ENCODE assay signal across 8 cellular contexts in the genomic region with DNA sequence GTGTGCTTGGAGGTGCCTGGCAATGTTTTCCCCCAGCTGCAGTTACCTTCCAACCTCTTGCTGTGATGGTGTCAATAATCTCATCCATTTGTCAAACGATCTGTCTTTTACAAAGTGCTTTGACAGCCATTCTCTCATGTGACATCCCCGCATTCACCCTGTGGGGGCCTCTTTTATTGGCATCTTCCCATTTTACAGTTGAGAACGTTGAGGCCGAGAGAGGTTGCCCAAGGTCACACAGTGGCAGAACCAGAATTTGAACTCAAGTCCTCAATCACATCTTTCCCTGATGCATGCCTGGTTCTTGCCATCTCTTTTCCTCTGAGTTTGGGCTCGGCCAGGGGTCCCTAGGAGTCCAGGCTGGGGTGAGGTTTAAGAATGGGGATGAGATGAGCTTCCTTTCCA. TPM values are rescaled to one million over a fixed set of nuclear protein-coding genes. Genes with fewer than 3 reads are reported as not detected.
DNase-seq lines count a peak whose midpoint lies in the region; ATAC-seq, FAIRE-seq and TF ChIP-seq lines count a peak whose summit lies in the region.

No MANE protein-coding gene starts in this region.

- 40% methylated on average over 4 of the region's 5 CpGs for WGBS in right lobe of liver (ENCODE audit: insufficient coverage, low coverage, low lambda C conversion rate, missing lambda C conversion rate)
- WGBS in thymus: 82% methylated on average over 5 of the region's 5 CpGs

- H3K9me3 Mint-ChIP-seq in activated CD8-positive, alpha-beta memory T cell treated with anti-CD3 and anti-CD28 coated beads, Interleukin-2, amount 10 ng/mL, durations not matched to agents 7 days and 5 days (ENCODE audit: low read depth): no peaks in the 10 kb centered on the region
- H3K9me3 Mint-ChIP-seq in astrocyte (ENCODE audit: unreplicated experiment): peaks cover 3% of the 10 kb centered on the region

- peak overlapping the region; percentile 81 for H3K4me3 Mint-ChIP-seq in activated CD8-positive, alpha-beta memory T cell treated with anti-CD3 and anti-CD28 coated beads, Interleukin-2, amount 10 ng/mL, durations not matched to agents 7 days and 5 days
- peak overlapping the region; percentile 88 for H3K4me3 Mint-ChIP-seq in astrocyte (ENCODE audit: unreplicated experiment)

- H2AFZ ChIP-seq in astrocyte (ENCODE audit: low read depth, low read length): no peak overlapping the region

- TF ChIP-seq POLR2A in right lobe of liver (IDR thresholded peaks at IDR 0.05): no peak

- TF ChIP-seq CTCF in astrocyte (IDR thresholded peaks at IDR 0.05; ENCODE audit: insufficient read depth, low read depth, low read length) (no peak), right lobe of liver (IDR thresholded peaks at IDR 0.05) (no peak)

- H3K36me3 ChIP-seq in astrocyte (ENCODE audit: insufficient read depth, low read length): peaks cover 25% of the 10 kb centered on the region
- H3K36me3 ChIP-seq in right lobe of liver: peaks cover 5 to 32% (median 16%) of the 10 kb centered on the region in 4 donors
- peaks cover 26% of the 10 kb centered on the region for H3K36me3 ChIP-seq in thymus (ENCODE audit: control insufficient read depth, insufficient read depth)

- peak overlapping the region; percentile 95 for H3K4me2 ChIP-seq in astrocyte (ENCODE audit: low read length)

- H3K27me3 ChIP-seq in astrocyte (ENCODE audit: insufficient read depth, low read length) (no peaks in the 10 kb centered on the region), right lobe of liver (no peaks in the 10 kb centered on the region), thymus (ENCODE audit: control insufficient read depth, insufficient read depth) (no peaks in the 10 kb centered on the region)

- H3K27me3 Mint-ChIP-seq in activated CD8-positive, alpha-beta memory T cell treated with anti-CD3 and anti-CD28 coated beads, Interleukin-2, amount 10 ng/mL, durations not matched to agents 7 days and 5 days: no peaks in the 10 kb centered on the region
- no peaks in the 10 kb centered on the region for H3K27me3 Mint-ChIP-seq in astrocyte (ENCODE audit: low read depth, unreplicated experiment)

- no peak overlapping the region for H3K27ac ChIP-seq in astrocyte (ENCODE audit: low read depth, low read length)
- H3K27ac ChIP-seq in right lobe of liver: no peak overlapping the region
- no peak overlapping the region for H3K27ac ChIP-seq in thymus (ENCODE audit: low read depth)

- CTCF ChIA-PET in activated CD8-positive, alpha-beta memory T cell treated with anti-CD3 and anti-CD28 coated beads, Interleukin-2, amount 10 ng/mL, durations not matched to agents 7 days and 5 days (lab: Charles Lee): interaction anchor here (0.7 to 5.7 kb wide), 9 partner anchors 13 to 284 kb away, joined by 3 to 31 read pairs (median 3); a partner anchor contains a TSS

- H3K9ac ChIP-seq in astrocyte (ENCODE audit: low read length): peak overlapping the region; percentile 92

- FAIRE-seq in astrocyte (lab: Jason Lieb, UNC): no peak

- no peak for ATAC-seq in activated CD8-positive, alpha-beta memory T cell treated with anti-CD3 and anti-CD28 coated beads, Interleukin-2, amount 10 ng/mL, durations not matched to agents 7 days and 5 days
- ATAC-seq in right lobe of liver (no peak), GM19023 (IDR thresholded peaks at IDR 0.05; ENCODE audit: unreplicated experiment) (no peak)

- peak overlapping the region; percentile 82 for H3K4me3 ChIP-seq in astrocyte (ENCODE audit: insufficient read depth, low read depth, low read length)
- H3K4me3 ChIP-seq in right lobe of liver: peak overlapping the region; percentile 79 to 98 (median 95)
- H3K4me3 ChIP-seq in thymus (ENCODE audit: low read length): peak overlapping the region; percentile 94

- H3K4me1 ChIP-seq in astrocyte (ENCODE audit: insufficient read depth, low read length): peaks cover 23% of the 10 kb centered on the region
- H3K4me1 ChIP-seq in right lobe of liver: peaks cover 0 to 22% (median 10%) of the 10 kb centered on the region in 4 donors
- peaks cover 22% of the 10 kb centered on the region for H3K4me1 ChIP-seq in thymus (ENCODE audit: control insufficient read depth, insufficient read depth, low read length)

- H3K9me3 ChIP-seq in astrocyte (ENCODE audit: insufficient read depth, low read depth, low read length): peaks cover 3% of the 10 kb centered on the region
- H3K9me3 ChIP-seq in right lobe of liver: no peaks in the 10 kb centered on the region
- H3K9me3 ChIP-seq in thymus (ENCODE audit: control insufficient read depth): no peaks in the 10 kb centered on the region

- H3K27ac Mint-ChIP-seq in activated CD8-positive, alpha-beta memory T cell treated with anti-CD3 and anti-CD28 coated beads, Interleukin-2, amount 10 ng/mL, durations not matched to agents 7 days and 5 days: peak overlapping the region; percentile 95
- H3K27ac Mint-ChIP-seq in astrocyte (ENCODE audit: unreplicated experiment): peak overlapping the region; percentile 69

- peaks cover 54% of the 10 kb centered on the region for H3K79me2 ChIP-seq in astrocyte (ENCODE audit: insufficient read depth, low read length)

- H3K4me1 Mint-ChIP-seq in activated CD8-positive, alpha-beta memory T cell treated with anti-CD3 and anti-CD28 coated beads, Interleukin-2, amount 10 ng/mL, durations not matched to agents 7 days and 5 days: peaks cover 30% of the 10 kb centered on the region
- H3K4me1 Mint-ChIP-seq in astrocyte (ENCODE audit: low read depth, unreplicated experiment): peaks cover 17% of the 10 kb centered on the region

- no peak for DNase-seq in activated CD8-positive, alpha-beta memory T cell treated with anti-CD3 and anti-CD28 coated beads, Interleukin-2, amount 10 ng/mL, durations not matched to agents 7 days and 5 days
- DNase-seq in activated CD8-positive, alpha-beta memory T cell treated with anti-CD3 and anti-CD28 coated beads, Interleukin-2, amount 50 U/mL, for 4 hours: no peak
- DNase-seq in astrocyte (ENCODE audit: low read depth) (no peak), right lobe of liver (no peak), iPS-NIHi11 (ENCODE audit: low spot score) (no peak), SHP77 (lab: John Stamatoyannopoulos, UW) (no peak)

- peaks cover 33% of the 10 kb centered on the region for H3K36me3 Mint-ChIP-seq in activated CD8-positive, alpha-beta memory T cell treated with anti-CD3 and anti-CD28 coated beads, Interleukin-2, amount 10 ng/mL, durations not matched to agents 7 days and 5 days
- peaks cover 35% of the 10 kb centered on the region for H3K36me3 Mint-ChIP-seq in astrocyte (ENCODE audit: low read depth, unreplicated experiment)

- H4K20me1 ChIP-seq in astrocyte (ENCODE audit: insufficient read depth, low read length): peaks cover 57% of the 10 kb centered on the region

- intact Hi-C loops in right lobe of liver (cut with DNase I): no loop called here

RNA-seq across cellular contexts. Expression of a gene that starts 1.5 kb away (rescaled TPM):
- total RNA-seq in activated CD8-positive, alpha-beta memory T cell treated with anti-CD3 and anti-CD28 coated beads, Interleukin-2, amount 10 ng/mL, durations not matched to agents 7 days and 5 days: 10 to 100 TPM; 51.1 to 55.3 TPM
- total RNA-seq in astrocyte: 55.2 and 55.9 TPM in 2 replicates
- 10 to 100 TPM; 15.8 to 19.6 (median 17.2) TPM for total RNA-seq in right lobe of liver
- 28.7 TPM for polyA plus RNA-seq in thymus

RNA-seq across cellular contexts. Expression of a gene that starts 13.3 kb away (rescaled TPM):
- 10 to 100 TPM; 56.9 to 67.6 TPM for total RNA-seq in activated CD8-positive, alpha-beta memory T cell treated with anti-CD3 and anti-CD28 coated beads, Interleukin-2, amount 10 ng/mL, durations not matched to agents 7 days and 5 days
- total RNA-seq in astrocyte: 96.6 and 104 TPM in 2 replicates
- total RNA-seq in right lobe of liver: 10 to 100 TPM; 49.9 to 75.9 (median 57.1) TPM
- 155 TPM for polyA plus RNA-seq in thymus

RNA-seq across cellular contexts. Expression of a gene that starts 20.3 kb away (rescaled TPM):
- total RNA-seq in activated CD8-positive, alpha-beta memory T cell treated with anti-CD3 and anti-CD28 coated beads, Interleukin-2, amount 10 ng/mL, durations not matched to agents 7 days and 5 days: 10 to 100 TPM; 49.3 to 56.5 TPM
- 4.3 and 5.0 TPM in 2 replicates for total RNA-seq in astrocyte
- 10 to 100 TPM in 2 of 6 experiments, 1 to 10 TPM in 4; 5.2 to 12.9 (median 9.0) TPM for total RNA-seq in right lobe of liver
- polyA plus RNA-seq in thymus: 14.8 TPM

RNA-seq across cellular contexts. Expression of a gene that starts 20.9 kb away (rescaled TPM):
- total RNA-seq in activated CD8-positive, alpha-beta memory T cell treated with anti-CD3 and anti-CD28 coated beads, Interleukin-2, amount 10 ng/mL, durations not matched to agents 7 days and 5 days: 100 to 1,000 TPM; 102 to 116 TPM
- 58.5 and 64.8 TPM in 2 replicates for total RNA-seq in astrocyte
- 10 to 100 TPM; 22.3 to 45.8 (median 33.2) TPM for total RNA-seq in right lobe of liver
- 84.5 TPM for polyA plus RNA-seq in thymus

RNA-seq across cellular contexts. Expression of a gene that starts 35.7 kb away (rescaled TPM):
- under 1 TPM in 1 of 2 experiments, not detected in 1; 0.49 TPM for total RNA-seq in activated CD8-positive, alpha-beta memory T cell treated with anti-CD3 and anti-CD28 coated beads, Interleukin-2, amount 10 ng/mL, durations not matched to agents 7 days and 5 days
- total RNA-seq in astrocyte (0.50 and 0.89 TPM in 2 replicates), right lobe of liver (under 1 TPM in 3 of 6 experiments, not detected in 3; 0.16 to 0.66 (median 0.33) TPM)
- 1.3 TPM for polyA plus RNA-seq in thymus
